ENCODE assay signal across 27 cellular contexts in the genomic region with DNA sequence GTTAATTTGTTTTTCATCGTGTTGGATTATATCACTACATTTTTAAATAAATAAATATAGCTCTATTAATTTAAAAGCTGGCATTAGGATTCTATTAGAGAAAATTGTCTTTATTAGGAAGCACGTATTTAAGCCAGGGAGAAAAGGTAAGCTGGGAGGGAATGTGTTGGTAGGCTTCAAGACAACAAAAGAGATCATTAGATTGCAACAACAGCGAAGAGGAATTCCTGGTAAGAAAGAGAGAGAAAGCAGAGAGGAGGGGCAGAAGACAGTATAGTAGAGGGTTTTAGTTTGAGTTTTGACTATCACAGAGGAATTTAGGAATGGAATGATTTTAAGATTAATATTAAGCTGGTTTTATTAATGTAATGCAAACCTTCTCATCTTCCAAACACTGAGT.
"Had no signal": no experiment of that assay in that cellular context is flagged by ENCODE, and none has a peak within 500 bp of the region (broad histone marks: within the 10 kb centered on the region; RNA-seq: fewer than 3 reads in every experiment).

No MANE protein-coding gene starts in this region.

- H3K27me3 ChIP-seq: ascending aorta, breast epithelium, cardiac muscle cell, colonic mucosa, esophagus squamous epithelium, gastroesophageal sphincter had no signal

- H3K27ac ChIP-seq: ascending aorta, breast epithelium, cardiac muscle cell, colonic mucosa, epithelial cell of prostate, esophagus squamous epithelium, gastroesophageal sphincter, WERI-Rb-1 had no signal

- H3K36me3 ChIP-seq: ascending aorta, breast epithelium, cardiac muscle cell, colonic mucosa, esophagus squamous epithelium, gastroesophageal sphincter, WERI-Rb-1 had no signal

- DNase-seq: activated CD4-positive, alpha-beta memory T cell treated with anti-CD3 and anti-CD28 coated beads for 36 hours; activated CD4-positive, alpha-beta T cell treated with anti-CD3 and anti-CD28 coated beads for 36 hours; activated CD4-positive, alpha-beta T cell treated with anti-CD3 and anti-CD28 coated beads, Interleukin-2, amount 10 ng/mL, durations not matched to agents 24 days and 14 days; activated CD4-positive, CD25-positive, alpha-beta regulatory T cell; activated CD4-positive, CD25-positive, alpha-beta regulatory T cell treated with anti-CD3 and anti-CD28 coated beads, Interleukin-2, amount 50 U/mL, for 72 hours; activated CD8-positive, alpha-beta memory T cell treated with anti-CD3 and anti-CD28 coated beads, Interleukin-2, amount 10 ng/mL, durations not matched to agents 7 days and 5 days; activated CD8-positive, alpha-beta memory T cell treated with anti-CD3 and anti-CD28 coated beads, Interleukin-2, amount 50 U/mL, for 4 hours; activated CD8-positive, alpha-beta T cell treated with anti-CD3 and anti-CD28 coated beads, Interleukin-2, amount 10 ng/mL, durations not matched to agents 7 days and 5 days; activated effector memory CD4-positive, alpha-beta T cell treated with anti-CD3 and anti-CD28 coated beads, Interleukin-2, amount 50 U/mL, for 16 hours; activated naive CD4-positive, alpha-beta T cell treated with anti-CD3 and anti-CD28 coated beads for 36 hours; activated naive CD8-positive, alpha-beta T cell treated with anti-CD3 and anti-CD28 coated beads for 36 hours; activated T-cell treated with anti-CD3 and anti-CD28 coated beads, Interleukin-2, amount 50 U/mL, for 1 hour; activated T-cell treated with anti-CD3 and anti-CD28 coated beads, Interleukin-2, amount 50 U/mL, for 48 hours; central memory CD4-positive, alpha-beta T cell; cerebellar nuclear complex; colonic mucosa; effector CD8-positive, alpha-beta T cell; esophagus squamous epithelium; foreskin melanocyte; T-cell; T1000; WERI-Rb-1 had no signal

- H3K9me3 ChIP-seq: ascending aorta, breast epithelium, colonic mucosa, esophagus squamous epithelium, gastroesophageal sphincter had no signal

- H3K4me1 ChIP-seq: ascending aorta, breast epithelium, colonic mucosa, esophagus squamous epithelium, gastroesophageal sphincter had no signal

- H3K4me3 ChIP-seq: ascending aorta, breast epithelium, cardiac muscle cell, colonic mucosa, esophagus squamous epithelium, gastroesophageal sphincter had no signal

- ATAC-seq: activated CD4-positive, alpha-beta T cell treated with anti-CD3 and anti-CD28 coated beads for 36 hours; activated CD8-positive, alpha-beta memory T cell treated with anti-CD3 and anti-CD28 coated beads, Interleukin-2, amount 10 ng/mL, durations not matched to agents 7 days and 5 days; activated CD8-positive, alpha-beta T cell treated with anti-CD3 and anti-CD28 coated beads, Interleukin-2, amount 10 ng/mL, durations not matched to agents 7 days and 5 days; gastroesophageal sphincter; T-cell had no signal
